8 cellular contexts compared by ENCODE assay signal in genomic region chr16:50548659-50549560, GRCh38. TPM values are rescaled to one million over a fixed set of nuclear protein-coding genes. Genes with fewer than 3 reads are reported as not detected.
A peak's percentile ranks its signal among the peaks of the same experiment; 100 is the strongest.
DNase-seq lines count a peak whose midpoint lies in the region; ATAC-seq, FAIRE-seq and TF ChIP-seq lines count a peak whose summit lies in the region.

No MANE protein-coding gene starts in this region.

- H3K27ac Mint-ChIP-seq in activated CD4-positive, alpha-beta T cell treated with anti-CD3 and anti-CD28 coated beads, Interleukin-2, amount 10 ng/mL, durations not matched to agents 24 days and 14 days, result peak overlapping the region; percentile 42

- H3K27me3 ChIP-seq in A673 (replicated peaks; ENCODE audit: insufficient read depth, low read depth, low read length, poor library complexity), result peaks cover 61% of the 10 kb centered on the region

- peak; percentile 20 for DNase-seq in A673 (ENCODE audit: low spot score)
- DNase-seq in GM19239 (ENCODE audit: insufficient read length, low spot score), result peak; percentile 55
- DNase-seq in activated CD4-positive, alpha-beta T cell treated with anti-CD3 and anti-CD28 coated beads, Interleukin-2, amount 10 ng/mL, durations not matched to agents 24 days and 14 days, result no peak
- DNase-seq in germinal center (ENCODE audit: low spot score), result peak; percentile 36
- DNase-seq in retina, result peak; percentile 27
- no peak for DNase-seq in AG20443 (ENCODE audit: low spot score)
- no peak for DNase-seq in SKM-1 treated with dmso at 0.1 percent for 144 hours (lab: John Stamatoyannopoulos, UW; ENCODE audit: unreplicated experiment)

- no TSS peak for BruUV-seq in A673 (replicated peaks; lab: Mats Ljungman, UMichigan)

- peaks cover 6% of the 10 kb centered on the region for H3K9me3 Mint-ChIP-seq in activated CD4-positive, alpha-beta T cell treated with anti-CD3 and anti-CD28 coated beads, Interleukin-2, amount 10 ng/mL, durations not matched to agents 24 days and 14 days

- peak overlapping the region; percentile 75 for H3K4me3 Mint-ChIP-seq in activated CD4-positive, alpha-beta T cell treated with anti-CD3 and anti-CD28 coated beads, Interleukin-2, amount 10 ng/mL, durations not matched to agents 24 days and 14 days

- H3K4me1 Mint-ChIP-seq in activated CD4-positive, alpha-beta T cell treated with anti-CD3 and anti-CD28 coated beads, Interleukin-2, amount 10 ng/mL, durations not matched to agents 24 days and 14 days, result peaks cover 8% of the 10 kb centered on the region

- peaks cover 1% of the 10 kb centered on the region for H3K36me3 Mint-ChIP-seq in activated CD4-positive, alpha-beta T cell treated with anti-CD3 and anti-CD28 coated beads, Interleukin-2, amount 10 ng/mL, durations not matched to agents 24 days and 14 days (ENCODE audit: low read depth)

- peak; percentile 46 for ATAC-seq in HG03342 (IDR thresholded peaks at IDR 0.05; ENCODE audit: unreplicated experiment)

- no peak for FAIRE-seq in GM19239 (lab: Jason Lieb, UNC)

- no peak for TF ChIP-seq CTCF in A673 (conservative IDR thresholded peaks at IDR 0.05; ENCODE audit: low read depth, low read length)

- peak overlapping the region; percentile 53 for H3K4me3 ChIP-seq in A673 (ENCODE audit: low read depth, low read length, poor library complexity, severe bottlenecking)

- no peaks in the 10 kb centered on the region for H3K4me1 ChIP-seq in A673 (ENCODE audit: insufficient read depth, low read length, poor library complexity, severe bottlenecking)

- POLR2A ChIA-PET in A673 (lab: Charles Lee; ENCODE audit: low non-redundant PET), result no interaction called here

- CTCF ChIA-PET in A673 (lab: Charles Lee), result interaction anchor here (0.6 kb wide), 1 partner anchor 196 kb away, joined by 4 read pairs; no protein-coding TSS in a partner anchor

- H3K9me3 ChIP-seq in A673 (ENCODE audit: low read depth, low read length, poor library complexity, severe bottlenecking), result no peaks in the 10 kb centered on the region

- H3K36me3 ChIP-seq in A673 (ENCODE audit: insufficient read depth, low read length, poor library complexity, severe bottlenecking), result no peaks in the 10 kb centered on the region

- intact Hi-C loops in A673 (cut with micrococcal nuclease; ENCODE audit: unreplicated experiment), result no loop called here
- intact Hi-C loops in activated CD4-positive, alpha-beta T cell treated with anti-CD3 and anti-CD28 coated beads, Interleukin-2, amount 10 ng/mL, durations not matched to agents 24 days and 14 days (cut with micrococcal nuclease), result loop anchor here (1.0 to 10.0 kb wide), 4 partner anchors 116 to 256 kb away; no protein-coding TSS in a partner anchor

- H3K27me3 Mint-ChIP-seq in activated CD4-positive, alpha-beta T cell treated with anti-CD3 and anti-CD28 coated beads, Interleukin-2, amount 10 ng/mL, durations not matched to agents 24 days and 14 days, result peaks cover 53% of the 10 kb centered on the region

- H3K27ac ChIP-seq in A673 (ENCODE audit: low read depth, low read length, poor library complexity, severe bottlenecking), result no peak overlapping the region

RNA-seq across cellular contexts. Expression of gene NKD1, which starts 0.7 kb away (rescaled TPM):
- 0.57 and 1.1 TPM in 2 replicates for total RNA-seq in A673 (2021)
- 0.77 and 1.7 TPM in 2 replicates for total RNA-seq in activated CD4-positive, alpha-beta T cell treated with anti-CD3 and anti-CD28 coated beads, Interleukin-2, amount 10 ng/mL, durations not matched to agents 24 days and 14 days

Comparison
In these comparisons a context has a peak if more than half of its experiments do, and no peak if none do; other contexts are left out.
1. DNase-seq: peak in A673 (single experiment), GM19239 (single experiment), germinal center (single experiment) and retina (single experiment); none in activated CD4-positive, alpha-beta T cell treated with anti-CD3 and anti-CD28 coated beads, Interleukin-2, amount 10 ng/mL, durations not matched to agents 24 days and 14 days (single experiment), AG20443 (single experiment) and SKM-1 treated with dmso at 0.1 percent for 144 hours (single experiment).